11 cellular contexts compared by ENCODE assay signal in genomic region chr3:128559486-128560225, GRCh38.
A peak's percentile ranks its signal among the peaks of the same experiment; 100 is the strongest.
DNase-seq lines count a peak whose midpoint lies in the region; ATAC-seq lines count a peak whose summit lies in the region.
"Had no signal": no experiment of that assay in that cellular context is flagged by ENCODE, and none has a peak within 500 bp of the region (broad histone marks: within the 10 kb centered on the region; RNA-seq: fewer than 3 reads in every experiment).

No MANE protein-coding gene starts in this region.

- no peak overlapping the region for H3K27ac ChIP-seq in trophoblast cell (ENCODE audit: low read depth, low read length)
- H3K27ac ChIP-seq: BLaER1 treated with 17β-estradiol and CSF1 and Interleukin-3, amounts not matched to agents 10 nM and 100 nM had no signal

- H3K36me3 ChIP-seq in trophoblast cell (ENCODE audit: control insufficient read depth in 1 of 2, insufficient read depth in 2 of 2, low read length in 2 of 2): no peaks in the 10 kb centered on the region
- H3K36me3 ChIP-seq: BLaER1 treated with 17β-estradiol and CSF1 and Interleukin-3, amounts not matched to agents 10 nM and 100 nM had no signal

- no peak overlapping the region for H2AK5ac ChIP-seq in trophoblast cell (ENCODE audit: low read length)

- no peak overlapping the region for H4K12ac ChIP-seq in trophoblast cell (ENCODE audit: low read depth, low read length)

- peaks cover 7% of the 10 kb centered on the region for H3K27me3 ChIP-seq in trophoblast cell (ENCODE audit: insufficient read depth, low read length)

- no peak overlapping the region for H3K18ac ChIP-seq in trophoblast cell (ENCODE audit: low read length)

- H3K4ac ChIP-seq in trophoblast cell (ENCODE audit: low read depth, low read length): no peak overlapping the region

- no peaks in the 10 kb centered on the region for H3K79me2 ChIP-seq in trophoblast cell (ENCODE audit: control insufficient read depth, insufficient read depth, low read length, poor library complexity)

- no peak for ATAC-seq in GM18861 (IDR thresholded peaks at IDR 0.05; ENCODE audit: unreplicated experiment)
- ATAC-seq: stimulated activated memory B cell treated with anti-CD40 and anti-IgM and Interleukin-4, amounts not matched to agents 10 μg/mL and 1 μg/mL and 100 μg/mL, for 72 hours had no signal

- no peak overlapping the region for H3K14ac ChIP-seq in trophoblast cell (ENCODE audit: low read length)

- H3K23ac ChIP-seq in trophoblast cell (ENCODE audit: low read length): no peak overlapping the region

- no peak overlapping the region for H3K9ac ChIP-seq in trophoblast cell (ENCODE audit: low read length)
- H3K9ac ChIP-seq: BLaER1 treated with 17β-estradiol and CSF1 and Interleukin-3, amounts not matched to agents 10 nM and 100 nM had no signal

- H4K8ac ChIP-seq in trophoblast cell (ENCODE audit: low read depth, low read length): no peak overlapping the region

- peaks cover 0 to 3% of the 10 kb centered on the region in 2 experiments for H3K4me1 ChIP-seq in trophoblast cell (ENCODE audit: control insufficient read depth in 1 of 2, insufficient read depth in 2 of 2, low read length in 2 of 2)

- no peak overlapping the region for H2BK120ac ChIP-seq in trophoblast cell (ENCODE audit: insufficient read depth, low read length, poor library complexity)

- H3K79me1 ChIP-seq in trophoblast cell (ENCODE audit: low read length): no peaks in the 10 kb centered on the region

- H2BK12ac ChIP-seq in trophoblast cell (ENCODE audit: low read length): no peak overlapping the region

- H2BK5ac ChIP-seq in trophoblast cell (ENCODE audit: low read depth, low read length, poor library complexity): no peak overlapping the region

- H2AFZ ChIP-seq in trophoblast cell (ENCODE audit: insufficient read depth, low read length, poor library complexity): no peak overlapping the region

- no CpG with 5 or more reads among the region's 17 CpGs for WGBS in trophoblast cell (ENCODE audit: extremely low coverage, insufficient coverage, insufficient read length)

- no peak overlapping the region for H4K91ac ChIP-seq in trophoblast cell (ENCODE audit: low read depth, low read length)

- no peak overlapping the region for H3K4me2 ChIP-seq in trophoblast cell (ENCODE audit: low read length)
- H3K4me2 ChIP-seq: BLaER1 treated with 17β-estradiol and CSF1 and Interleukin-3, amounts not matched to agents 10 nM and 100 nM had no signal

- peak; percentile 62 for DNase-seq in activated effector memory CD4-positive, alpha-beta T cell treated with anti-CD3 and anti-CD28 coated beads, Interleukin-2, amount 50 U/mL, for 16 hours
- DNase-seq in activated effector memory CD4-positive, alpha-beta T cell treated with Interleukin-2 at 50 U/mL for 16 hours: no peak
- DNase-seq in NCI-H1105 treated with DMSO at 0.1 percent for 48 hours (lab: John Stamatoyannopoulos, UW) (peak; percentile 38), trophoblast cell (peak; percentile 62 to 82), NCI-H446 treated with DMSO at 0.1 percent for 48 hours (lab: John Stamatoyannopoulos, UW) (no peak), putamen (ENCODE audit: low spot score) (no peak)
- DNase-seq in activated CD4-positive, alpha-beta T cell treated with anti-CD3 and anti-CD28 coated beads, Interleukin-2, amount 50 U/mL, for 1 hour: peak; percentile 7
- DNase-seq: NCI-H2227 treated with DMSO at 0.1 percent for 48 hours had no signal

- no peak overlapping the region for H3K4me3 ChIP-seq in trophoblast cell (ENCODE audit: low read depth, low read length)
- H3K4me3 ChIP-seq: BLaER1 treated with 17β-estradiol and CSF1 and Interleukin-3, amounts not matched to agents 10 nM and 100 nM had no signal

- H3K9me3 ChIP-seq in trophoblast cell (ENCODE audit: insufficient read depth, low read depth, low read length): peaks cover 2% of the 10 kb centered on the region

Comparison
In these comparisons a context has a peak if more than half of its experiments do, and no peak if none do; other contexts are left out.
1. DNase-seq: peak in activated effector memory CD4-positive, alpha-beta T cell treated with anti-CD3 and anti-CD28 coated beads, Interleukin-2, amount 50 U/mL, for 16 hours (single experiment), NCI-H1105 treated with DMSO at 0.1 percent for 48 hours (single experiment), activated CD4-positive, alpha-beta T cell treated with anti-CD3 and anti-CD28 coated beads, Interleukin-2, amount 50 U/mL, for 1 hour (single experiment) and trophoblast cell (2 of 2); none in activated effector memory CD4-positive, alpha-beta T cell treated with Interleukin-2 at 50 U/mL for 16 hours (single experiment), NCI-H446 treated with DMSO at 0.1 percent for 48 hours (single experiment) and putamen (single experiment).